18 cellular contexts compared by ENCODE assay signal in the genomic region with DNA sequence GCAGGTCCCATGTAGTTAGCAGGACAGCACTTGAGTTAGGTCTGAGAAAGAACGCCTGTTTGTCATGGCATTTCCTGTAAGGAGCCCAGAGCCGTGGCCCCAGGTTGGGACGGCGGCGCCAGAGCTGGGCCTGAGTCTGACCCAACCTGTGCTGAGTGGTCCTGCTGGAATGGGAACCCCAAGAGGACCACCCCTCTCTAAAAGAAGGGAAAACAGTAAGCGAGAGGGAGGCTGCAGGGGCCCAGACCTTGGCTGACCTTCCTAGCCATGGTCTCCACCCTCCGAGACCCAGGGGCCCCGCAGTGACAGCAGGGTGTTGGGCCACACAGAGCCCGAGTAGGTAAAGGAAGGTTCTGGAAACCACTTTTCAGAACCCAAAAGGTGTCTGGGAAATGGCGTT. TPM values are rescaled to one million over a fixed set of nuclear protein-coding genes. Genes with fewer than 3 reads are reported as not detected.
"Had no signal": no experiment of that assay in that cellular context is flagged by ENCODE, and none has a peak within 500 bp of the region (broad histone marks: within the 10 kb centered on the region; RNA-seq: fewer than 3 reads in every experiment).

No MANE protein-coding gene starts in this region.

- H3K27ac ChIP-seq: coronary artery, hepatocyte, lower lobe of right lung, testis, upper lobe of right lung had no signal

- DNase-seq: activated CD4-positive, alpha-beta T cell treated with anti-CD3 and anti-CD28 coated beads, Interleukin-2, amount 50 U/mL, for 48 hours; activated CD4-positive, CD25-positive, alpha-beta regulatory T cell treated with anti-CD3 and anti-CD28 coated beads, Interleukin-2, amount 50 U/mL, for 72 hours; activated T-cell treated with anti-CD3 and anti-CD28 coated beads, Interleukin-2, amount 50 U/mL, for 4 hours; caudate nucleus; effector CD4-positive, alpha-beta T cell; kidney glomerular epithelial cell; lower lobe of right lung; midbrain; naive B cell; stimulated activated CD4-positive, alpha-beta T cell treated with anti-CD3 and anti-CD28 coated beads, Interleukin-4, amount 100 ng/mL, for 1 hour; stimulated activated naive CD8-positive, alpha-beta T cell treated with anti-CD3 and anti-CD28 coated beads, Interleukin-15, amount 100 ng/mL, for 72 hours; testis; upper lobe of right lung had no signal

- H3K4me3 Mint-ChIP-seq: activated T-cell treated with anti-CD3 and anti-CD28 coated beads, Interleukin-2, amount 50 U/mL, for 4 hours had no signal

- H3K4me3 ChIP-seq: coronary artery, hepatocyte, lower lobe of right lung, testis, upper lobe of right lung had no signal

- H3K9me3 Mint-ChIP-seq: activated T-cell treated with anti-CD3 and anti-CD28 coated beads, Interleukin-2, amount 50 U/mL, for 4 hours; naive B cell; stimulated activated naive CD8-positive, alpha-beta T cell treated with anti-CD3 and anti-CD28 coated beads, Interleukin-15, amount 100 ng/mL, for 72 hours had no signal

- H3K4me1 ChIP-seq: testis had no signal

- H3K9me3 ChIP-seq: lower lobe of right lung, testis, upper lobe of right lung had no signal

- H3K27me3 ChIP-seq: hepatocyte, testis had no signal

- H3K36me3 ChIP-seq: lower lobe of right lung, upper lobe of right lung had no signal

- H3K36me3 Mint-ChIP-seq: naive B cell had no signal

RNA-seq across cellular contexts. Expression of a gene that starts 1.8 kb away (rescaled TPM):
- total RNA-seq: fibroblast of lung; hepatocyte; lower lobe of right lung; T-helper 2 cell treated with Interferon-gamma antibody and Interleukin-4, amounts not matched to agents 100 ng/mL and 5 ng/mL, for 36 hours; upper lobe of right lung had no signal
- polyA plus RNA-seq: adipose tissue, fibroblast of lung had no signal
